In genomic region chr22:38490915-38491314, GRCh38 we compare ENCODE assay signal across 8 cellular contexts. TPM values are rescaled to one million over a fixed set of nuclear protein-coding genes. Genes with fewer than 3 reads are reported as not detected.
A peak's percentile ranks its signal among the peaks of the same experiment; 100 is the strongest.
DNase-seq lines count a peak whose midpoint lies in the region; ATAC-seq and TF ChIP-seq lines count a peak whose summit lies in the region.

No MANE protein-coding gene starts in this region.

- no peak for DNase-seq in activated T-cell treated with anti-CD3 and anti-CD28 coated beads, Interleukin-2, amount 50 U/mL, for 24 hours
- DNase-seq in activated T-cell treated with anti-CD3 and anti-CD28 coated beads, Interleukin-2, amount 50 U/mL, for 1 hour = no peak
- DNase-seq in choroid plexus epithelial cell (ENCODE audit: low read depth) (peak; percentile 94), upper lobe of left lung (peak in 1 of 2 donors; percentile 64)
- DNase-seq in NK-92 treated with Interleukin-12 subunit alpha and Interleukin-12 subunit beta, amount 100 ng/mL, for 24 hours (lab: John Stamatoyannopoulos, UW) = no peak

- WGBS in mesodermal cell (ENCODE audit: insufficient coverage in 2 of 2), 2 experiments = 100% methylated on average over 1 of the region's 1 CpG; no CpG with 5 or more reads in 1 of the 2 experiments
- WGBS in upper lobe of left lung, 2 donors = 33 to 50% methylated on average over 1 of the region's 1 CpG

- peaks cover 8% of the 10 kb centered on the region for H3K4me1 ChIP-seq in mesodermal cell (ENCODE audit: control insufficient read depth, insufficient read depth, low read length, poor library complexity, severe bottlenecking)
- H3K4me1 ChIP-seq in upper lobe of left lung = peaks cover 12 to 48% (median 21%) of the 10 kb centered on the region in 4 donors

- no peak overlapping the region for H3K4me3 Mint-ChIP-seq in activated T-cell treated with anti-CD3 and anti-CD28 coated beads, Interleukin-2, amount 50 U/mL, for 24 hours

- TF ChIP-seq CTCF in choroid plexus epithelial cell (conservative IDR thresholded peaks at IDR 0.05; ENCODE audit: low read depth, low read length) (no peak), upper lobe of left lung (IDR thresholded peaks at IDR 0.05) (no peak)

- peaks cover 79% of the 10 kb centered on the region for H3K4me1 Mint-ChIP-seq in activated T-cell treated with anti-CD3 and anti-CD28 coated beads, Interleukin-2, amount 50 U/mL, for 24 hours (ENCODE audit: low read depth)

- H3K36me3 ChIP-seq in mesodermal cell (ENCODE audit: control insufficient read depth, insufficient read depth, low read length) (peaks cover 97% of the 10 kb centered on the region), upper lobe of left lung (peaks cover 86 to 100% (median 99%) of the 10 kb centered on the region in 4 donors)

- TF ChIP-seq EP300 in upper lobe of left lung (IDR thresholded peaks at IDR 0.05) = no peak

- no peaks in the 10 kb centered on the region for H3K9me3 Mint-ChIP-seq in activated T-cell treated with anti-CD3 and anti-CD28 coated beads, Interleukin-2, amount 50 U/mL, for 24 hours

- H3K27me3 Mint-ChIP-seq in activated T-cell treated with anti-CD3 and anti-CD28 coated beads, Interleukin-2, amount 50 U/mL, for 24 hours = no peaks in the 10 kb centered on the region

- peak overlapping the region; percentile 95 for H3K27ac Mint-ChIP-seq in activated T-cell treated with anti-CD3 and anti-CD28 coated beads, Interleukin-2, amount 50 U/mL, for 24 hours

- TF ChIP-seq POLR2A in upper lobe of left lung (IDR thresholded peaks at IDR 0.05) = no peak

- peaks cover 97% of the 10 kb centered on the region for H3K36me3 Mint-ChIP-seq in activated T-cell treated with anti-CD3 and anti-CD28 coated beads, Interleukin-2, amount 50 U/mL, for 24 hours (ENCODE audit: low read depth)

- ATAC-seq in upper lobe of left lung (ENCODE audit: low FRiP score in 2 of 2) (peak in 1 of 2 donors; percentile 74), GM18517 (IDR thresholded peaks at IDR 0.05; ENCODE audit: unreplicated experiment) (no peak), GM19463 (IDR thresholded peaks at IDR 0.05; ENCODE audit: unreplicated experiment) (no peak)

- H3K27ac ChIP-seq in mesodermal cell (ENCODE audit: low read depth, low read length, severe bottlenecking) (peak overlapping the region; percentile 45), upper lobe of left lung (peak overlapping the region; percentile 9 to 77 (median 59))

- H3K9me3 ChIP-seq in mesodermal cell (ENCODE audit: control insufficient read depth, low read length) = no peaks in the 10 kb centered on the region
- no peaks in the 10 kb centered on the region for H3K9me3 ChIP-seq in upper lobe of left lung

- H3K4me3 ChIP-seq in choroid plexus epithelial cell (ENCODE audit: low read depth, low read length) (no peak overlapping the region), mesodermal cell (ENCODE audit: extremely low read depth, insufficient read depth, low read length, poor library complexity, severe bottlenecking) (no peak overlapping the region), upper lobe of left lung (no peak overlapping the region)

- no peaks in the 10 kb centered on the region for H3K27me3 ChIP-seq in upper lobe of left lung

RNA-seq across cellular contexts. Expression of gene DDX17, which starts 15.2 kb away (rescaled TPM):
- 217 TPM for polyA plus RNA-seq in mesodermal cell (2013, experiment 1 of 2)
- polyA plus RNA-seq in mesodermal cell (2013, experiment 2 of 2) = 209 TPM
- 1,000 to 10,000 TPM in 2 of 6 donors, 100 to 1,000 TPM in 4; 428 to 2,078 (median 621) TPM for total RNA-seq in upper lobe of left lung

RNA-seq across cellular contexts. Expression of gene KDELR3, which starts 23.0 kb away (rescaled TPM):
- polyA plus RNA-seq in mesodermal cell (2013, experiment 1 of 2) = 58.7 TPM
- polyA plus RNA-seq in mesodermal cell (2013, experiment 2 of 2) = 65.5 TPM
- 10 to 100 TPM in 2 of 6 donors, 1 to 10 TPM in 4; 7.3 to 14.2 (median 9.7) TPM for total RNA-seq in upper lobe of left lung

RNA-seq across cellular contexts. Expression of gene KCNJ4, which starts 35.9 kb away (rescaled TPM):
- polyA plus RNA-seq in mesodermal cell (2013, experiment 1 of 2) = 3.8 TPM
- 2.6 TPM for polyA plus RNA-seq in mesodermal cell (2013, experiment 2 of 2)
- total RNA-seq in upper lobe of left lung = not detected
